8 cellular contexts compared by ENCODE assay signal in the genomic region with DNA sequence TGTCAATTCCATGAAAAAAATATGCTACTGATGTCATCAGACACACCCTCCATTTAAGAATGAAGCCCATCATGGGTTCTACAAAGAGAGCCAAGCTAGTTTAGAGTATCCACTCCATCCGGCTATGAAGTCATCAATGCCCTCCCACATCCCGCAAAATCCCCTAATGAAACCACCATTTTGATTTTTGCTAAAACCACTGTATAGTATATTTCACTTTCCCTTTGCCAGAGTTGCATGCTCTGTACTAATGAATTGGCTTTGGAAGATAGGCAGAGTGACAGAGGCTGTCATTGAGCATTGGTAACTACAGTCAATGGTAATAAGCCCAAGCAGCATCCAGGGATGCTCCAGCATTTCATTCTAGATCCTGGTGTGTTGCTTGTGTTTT.
A peak's percentile ranks its signal among the peaks of the same experiment; 100 is the strongest.
DNase-seq lines count a peak whose midpoint lies in the region; ATAC-seq and TF ChIP-seq lines count a peak whose summit lies in the region.
"Had no signal": no experiment of that assay in that cellular context is flagged by ENCODE, and none has a peak within 500 bp of the region (broad histone marks: within the 10 kb centered on the region; RNA-seq: fewer than 3 reads in every experiment).

No MANE protein-coding gene starts in this region.

- peaks cover 84% of the 10 kb centered on the region for H3K79me2 ChIP-seq in MM.1S (ENCODE audit: low read length)

- H3K4me2 ChIP-seq in MM.1S (ENCODE audit: low read depth, low read length): no peak overlapping the region

- no peaks in the 10 kb centered on the region for H3F3A ChIP-seq in MM.1S (ENCODE audit: insufficient read depth, low read length)

- H3K9me3 Mint-ChIP-seq in immature natural killer cell: no peaks in the 10 kb centered on the region

- no peaks in the 10 kb centered on the region for H3K9me3 ChIP-seq in MM.1S (replicated peaks; ENCODE audit: insufficient read depth, low read length)
- no peaks in the 10 kb centered on the region for H3K9me3 ChIP-seq in body of pancreas
- H3K9me3 ChIP-seq: vagina had no signal

- H2AFZ ChIP-seq in MM.1S (ENCODE audit: low read length): no peak overlapping the region

- intact Hi-C loops in body of pancreas (cut with DNase I): loop anchor here (5.0 kb wide), 1 partner anchor 185 kb away; no protein-coding TSS in a partner anchor

- peak; percentile 85 for ATAC-seq in GM18873 (IDR thresholded peaks at IDR 0.05; ENCODE audit: low FRiP score, unreplicated experiment)
- peak; percentile 66 for ATAC-seq in GM21786 (IDR thresholded peaks at IDR 0.05; ENCODE audit: unreplicated experiment)
- ATAC-seq in body of pancreas: no peak

- H4K20me1 ChIP-seq in MM.1S (ENCODE audit: insufficient read depth, low read length): no peaks in the 10 kb centered on the region

- TF ChIP-seq CTCF in MM.1S (IDR thresholded peaks at IDR 0.05; ENCODE audit: low read length) (no peak), body of pancreas (IDR thresholded peaks at IDR 0.05) (no peak)

- H3K27ac Mint-ChIP-seq in immature natural killer cell: peak overlapping the region; percentile 76 to 92 (median 82)

- WGBS in body of pancreas, 2 donors: 65 to 69% methylated on average over 2 of the region's 2 CpGs

- peak overlapping the region; percentile 4 to 71 (median 67) for H3K4me3 Mint-ChIP-seq in immature natural killer cell

- no peaks in the 10 kb centered on the region for H3K9me2 ChIP-seq in MM.1S (replicated peaks; ENCODE audit: insufficient read depth, low read length)

- POLR2A ChIA-PET in HEK293T (lab: Yijun Ruan, JAX): no interaction called here

- H3K27ac ChIP-seq in MM.1S (ENCODE audit: low read length) (no peak overlapping the region), body of pancreas (no peak overlapping the region)
- H3K27ac ChIP-seq: vagina had no signal

- H3K4me3 ChIP-seq in MM.1S (ENCODE audit: low read length) (no peak overlapping the region), body of pancreas (no peak overlapping the region)
- H3K4me3 ChIP-seq: vagina had no signal

- DNase-seq in MM.1S (peak; percentile 51), immature natural killer cell (peak; percentile 71 to 73 (median 71)), HEK293T (ENCODE audit: extremely low spot score) (no peak), epidermal melanocyte (ENCODE audit: insufficient read length, low spot score) (no peak), body of pancreas (no peak)

- H3K36me3 ChIP-seq in MM.1S (replicated peaks; ENCODE audit: insufficient read depth, low read length) (no peaks in the 10 kb centered on the region), body of pancreas (replicated peaks in 1 of 2; ENCODE audit: insufficient read depth in 1 of 2, low read depth in 2 of 2) (no peaks in the 10 kb centered on the region)
- H3K36me3 ChIP-seq: vagina had no signal

- H3K36me3 Mint-ChIP-seq in immature natural killer cell: no peaks in the 10 kb centered on the region

- no peak for TF ChIP-seq POLR2A in body of pancreas (IDR thresholded peaks at IDR 0.05)

- H3K9ac ChIP-seq in MM.1S (ENCODE audit: low read length): no peak overlapping the region

- H3K4me1 Mint-ChIP-seq in immature natural killer cell: peaks cover 72 to 90% of the 10 kb centered on the region in 2 donors

- H3K4me1 ChIP-seq in MM.1S (ENCODE audit: low read length) (peaks cover 16% of the 10 kb centered on the region), body of pancreas (no peaks in the 10 kb centered on the region)

- CTCF ChIA-PET in HEK293T (lab: Yijun Ruan, JAX): interaction anchor here (0.6 to 0.8 kb wide), 2 partner anchors 10 to 117 kb away, joined by 3 read pairs; no protein-coding TSS in a partner anchor

- H3K27me3 Mint-ChIP-seq in immature natural killer cell (ENCODE audit: low read depth in 3 of 3): peaks cover 2 to 4% (median 2%) of the 10 kb centered on the region in 3 donors

- H3K27me3 ChIP-seq in MM.1S (replicated peaks; ENCODE audit: insufficient read depth, low read length): no peaks in the 10 kb centered on the region
- no peaks in the 10 kb centered on the region for H3K27me3 ChIP-seq in body of pancreas
- H3K27me3 ChIP-seq: vagina had no signal

TF ChIP-seq in HEK293T, 16 proteins besides CTCF, POLR2A, EP300 and RAD21:
- TF ChIP-seq CTBP1 (IDR thresholded peaks at IDR 0.05; ENCODE audit: borderline replicate concordance): no peak
- no peak for TF ChIP-seq HDGF (IDR thresholded peaks at IDR 0.05; ENCODE audit: borderline replicate concordance)
- no peak for TF ChIP-seq L3MBTL2 (conservative IDR thresholded peaks at IDR 0.05)
- TF ChIP-seq, protein P1, sequence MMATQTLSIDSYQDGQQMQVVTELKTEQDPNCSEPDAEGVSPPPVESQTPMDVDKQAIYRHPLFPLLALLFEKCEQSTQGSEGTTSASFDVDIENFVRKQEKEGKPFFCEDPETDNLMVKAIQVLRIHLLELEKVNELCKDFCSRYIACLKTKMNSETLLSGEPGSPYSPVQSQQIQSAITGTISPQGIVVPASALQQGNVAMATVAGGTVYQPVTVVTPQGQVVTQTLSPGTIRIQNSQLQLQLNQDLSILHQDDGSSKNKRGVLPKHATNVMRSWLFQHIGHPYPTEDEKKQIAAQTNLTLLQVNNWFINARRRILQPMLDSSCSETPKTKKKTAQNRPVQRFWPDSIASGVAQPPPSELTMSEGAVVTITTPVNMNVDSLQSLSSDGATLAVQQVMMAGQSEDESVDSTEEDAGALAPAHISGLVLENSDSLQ (IDR thresholded peaks at IDR 0.05): no peak
- no peak for TF ChIP-seq ELF4 (IDR thresholded peaks at IDR 0.05)
- no peak for TF ChIP-seq BHLHE40 (IDR thresholded peaks at IDR 0.05; ENCODE audit: borderline replicate concordance)
- TF ChIP-seq FOXM1 (IDR thresholded peaks at IDR 0.05; ENCODE audit: borderline replicate concordance): no peak
- no peak for TF ChIP-seq SUZ12 (IDR thresholded peaks at IDR 0.05)
- TF ChIP-seq FOXK2 (IDR thresholded peaks at IDR 0.05): no peak
- no peak for TF ChIP-seq TARDBP (IDR thresholded peaks at IDR 0.05)
- no peak for TF ChIP-seq ARNT (IDR thresholded peaks at IDR 0.05)
- TF ChIP-seq LEF1 (IDR thresholded peaks at IDR 0.05; ENCODE audit: borderline replicate concordance): no peak
- no peak for TF ChIP-seq SP1 (IDR thresholded peaks at IDR 0.05)
- no peak for TF ChIP-seq FOXA1 (IDR thresholded peaks at IDR 0.05)
- no peak for TF ChIP-seq NFRKB (IDR thresholded peaks at IDR 0.05)
- no peak for TF ChIP-seq ZNF384 (IDR thresholded peaks at IDR 0.05)

Comparison
In these comparisons a context has a peak if more than half of its experiments do, and no peak if none do; other contexts are left out.
1. DNase-seq: peak in MM.1S (single experiment) and immature natural killer cell (3 of 3); none in HEK293T (single experiment), epidermal melanocyte (single experiment) and body of pancreas (0 of 4).